Comparison of ENCODE assay signal across 11 cellular contexts in genomic region chr6:16739329-16739801, GRCh38. TPM values are rescaled to one million over a fixed set of nuclear protein-coding genes. Genes with fewer than 3 reads are reported as not detected.
A peak's percentile ranks its signal among the peaks of the same experiment; 100 is the strongest.
DNase-seq lines count a peak whose midpoint lies in the region; ATAC-seq and TF ChIP-seq lines count a peak whose summit lies in the region.
"Had no signal": no experiment of that assay in that cellular context is flagged by ENCODE, and none has a peak within 500 bp of the region (broad histone marks: within the 10 kb centered on the region; RNA-seq: fewer than 3 reads in every experiment).

No MANE protein-coding gene starts in this region.

- DNase-seq in A172 (ENCODE audit: low spot score) (peak; percentile 71), NCI-H446 (lab: John Stamatoyannopoulos, UW) (peak; percentile 18 to 64), epithelial cell of proximal tubule (ENCODE audit: low read depth) (peak; percentile 86), NCI-H1092 (lab: John Stamatoyannopoulos, UW) (no peak), SW 1271 (lab: John Stamatoyannopoulos, UW) (no peak)
- DNase-seq: activated CD4-positive, alpha-beta T cell treated with anti-CD3 and anti-CD28 coated beads for 36 hours; activated naive CD8-positive, alpha-beta T cell treated with anti-CD3 and anti-CD28 coated beads for 36 hours; upper lobe of left lung had no signal

- no peaks in the 10 kb centered on the region for H3K36me3 ChIP-seq in muscle layer of duodenum (ENCODE audit: control insufficient read depth in 1 of 2, insufficient read depth in 2 of 2, low read length in 2 of 2)

- H3K9me3 ChIP-seq in muscle layer of duodenum (ENCODE audit: control insufficient read depth in 1 of 2, low read length in 2 of 2) = no peaks in the 10 kb centered on the region
- H3K9me3 ChIP-seq: upper lobe of left lung had no signal

- peaks cover 10 to 24% of the 10 kb centered on the region in 2 donors for H3K4me1 ChIP-seq in muscle layer of duodenum (ENCODE audit: control insufficient read depth in 1 of 2, insufficient read depth in 2 of 2, low read length in 2 of 2)

- H3K27ac ChIP-seq in muscle layer of duodenum (ENCODE audit: low read length) = peak overlapping the region; percentile 62

- peak; percentile 56 for TF ChIP-seq CTCF in epithelial cell of proximal tubule (conservative IDR thresholded peaks at IDR 0.05; ENCODE audit: low read depth, low read length)

- H3K27me3 ChIP-seq in muscle layer of duodenum (ENCODE audit: low read depth, low read length) = no peaks in the 10 kb centered on the region
- H3K27me3 ChIP-seq: upper lobe of left lung had no signal

- ATAC-seq in HG02973 (IDR thresholded peaks at IDR 0.05; ENCODE audit: unreplicated experiment) = no peak
- no peak for ATAC-seq in HG03108 (IDR thresholded peaks at IDR 0.05; ENCODE audit: unreplicated experiment)
- ATAC-seq: activated CD4-positive, alpha-beta T cell treated with anti-CD3 and anti-CD28 coated beads for 36 hours had no signal

- H3K4me3 ChIP-seq in epithelial cell of proximal tubule (ENCODE audit: low read depth, low read length) = no peak overlapping the region
- H3K4me3 ChIP-seq in muscle layer of duodenum (ENCODE audit: low read depth in 1 of 2, low read length in 2 of 2) = no peak overlapping the region
- H3K4me3 ChIP-seq: upper lobe of left lung had no signal

RNA-seq across cellular contexts. Expression of gene ATXN1, which starts 21.9 kb away (rescaled TPM):
- total RNA-seq in A172 (2014; rRNA removed; shearing (Covaris generic)) = 11.4 and 12.4 TPM in 2 replicates
- 6.1 and 10.4 TPM in 2 replicates for total RNA-seq in epithelial cell of proximal tubule

Comparison
In these comparisons a context has a peak if more than half of its experiments do, and no peak if none do; other contexts are left out.
1. DNase-seq: peak in A172 (single experiment), NCI-H446 (2 of 2) and epithelial cell of proximal tubule (single experiment); none in NCI-H1092 (single experiment) and SW 1271 (0 of 2).